In genomic region chr22:42684462-42685195, GRCh38 we compare ENCODE assay signal across 15 cellular contexts. TPM values are rescaled to one million over a fixed set of nuclear protein-coding genes. Genes with fewer than 3 reads are reported as not detected.
DNase-seq lines count a peak whose midpoint lies in the region; ATAC-seq, FAIRE-seq and TF ChIP-seq lines count a peak whose summit lies in the region.
"Had no signal": no experiment of that assay in that cellular context is flagged by ENCODE, and none has a peak within 500 bp of the region (broad histone marks: within the 10 kb centered on the region; RNA-seq: fewer than 3 reads in every experiment).

No MANE protein-coding gene starts in this region.

- peak overlapping the region in 1 of 2 experiments; percentile 47 for H3K4ac ChIP-seq in mesenchymal stem cell (ENCODE audit: low read depth in 1 of 2, low read length in 2 of 2)

- H3K36me3 Mint-ChIP-seq in activated CD4-positive, alpha-beta T cell treated with anti-CD3 and anti-CD28 coated beads, Interleukin-2, amount 10 ng/mL, durations not matched to agents 24 days and 14 days (ENCODE audit: low read depth) = no peaks in the 10 kb centered on the region

- H3K27ac Mint-ChIP-seq in activated CD4-positive, alpha-beta T cell treated with anti-CD3 and anti-CD28 coated beads, Interleukin-2, amount 10 ng/mL, durations not matched to agents 24 days and 14 days = no peak overlapping the region

- peak overlapping the region; percentile 62 for H3K9ac ChIP-seq in mesenchymal stem cell (ENCODE audit: low read length)

- H3K4me1 ChIP-seq in Peyer's patch (peaks cover 0 to 59% (median 4%) of the 10 kb centered on the region in 4 donors), esophagus muscularis mucosa (peaks cover 86 to 100% (median 90%) of the 10 kb centered on the region in 4 donors), mesenchymal stem cell (ENCODE audit: control insufficient read depth, insufficient read depth, low read depth, low read length) (peaks cover 50% of the 10 kb centered on the region), pancreas (peaks cover 3 to 12% (median 7%) of the 10 kb centered on the region in 3 donors)

- no peak for FAIRE-seq in pancreas (lab: Jason Lieb, UNC)
- FAIRE-seq: frontal cortex, GM18507 had no signal

- H2BK5ac ChIP-seq in mesenchymal stem cell (ENCODE audit: low read depth, low read length, poor library complexity, severe bottlenecking) = no peak overlapping the region

- H3K27me3 ChIP-seq in Peyer's patch = no peaks in the 10 kb centered on the region
- no peaks in the 10 kb centered on the region for H3K27me3 ChIP-seq in esophagus muscularis mucosa
- no peaks in the 10 kb centered on the region for H3K27me3 ChIP-seq in mesenchymal stem cell (ENCODE audit: control insufficient read depth in 1 of 2, insufficient read depth in 1 of 2, low read length in 2 of 2)
- no peaks in the 10 kb centered on the region for H3K27me3 ChIP-seq in pancreas

- H3K4me3 ChIP-seq in Peyer's patch = no peak overlapping the region
- H3K4me3 ChIP-seq in esophagus muscularis mucosa = no peak overlapping the region
- peak overlapping the region in 1 of 2 experiments; percentile 25 for H3K4me3 ChIP-seq in mesenchymal stem cell (ENCODE audit: insufficient read depth in 1 of 2, low read depth in 1 of 2, low read length in 2 of 2)
- H3K4me3 ChIP-seq in pancreas = no peak overlapping the region

- no peak overlapping the region for H3K14ac ChIP-seq in mesenchymal stem cell (ENCODE audit: low read length in 2 of 2)

- intact Hi-C loops in esophagus muscularis mucosa (cut with DNase I) = no loop called here
- intact Hi-C loops in pancreas (cut with DNase I) = no loop called here
- intact Hi-C loops in activated CD4-positive, alpha-beta T cell treated with anti-CD3 and anti-CD28 coated beads, Interleukin-2, amount 10 ng/mL, durations not matched to agents 24 days and 14 days (cut with micrococcal nuclease) = no loop called here

- peak overlapping the region; percentile 66 for H2AK5ac ChIP-seq in mesenchymal stem cell (ENCODE audit: low read length, severe bottlenecking)

- no peak overlapping the region for H3K4me2 ChIP-seq in mesenchymal stem cell (ENCODE audit: low read length, poor library complexity, severe bottlenecking)

- H3K27ac ChIP-seq in Peyer's patch (peak overlapping the region; percentile 12 to 89 (median 43)), esophagus muscularis mucosa (replicated peaks in 1 of 4) (peak overlapping the region; percentile 91 to 95 (median 94)), mesenchymal stem cell (ENCODE audit: low read length, poor library complexity, severe bottlenecking) (no peak overlapping the region), temporal lobe (ENCODE audit: low read depth, low read length) (peak overlapping the region; percentile 27), pancreas (no peak overlapping the region)

- H3K4me3 Mint-ChIP-seq in activated CD4-positive, alpha-beta T cell treated with anti-CD3 and anti-CD28 coated beads, Interleukin-2, amount 10 ng/mL, durations not matched to agents 24 days and 14 days = no peak overlapping the region

- H4K91ac ChIP-seq in mesenchymal stem cell (ENCODE audit: low read length) = no peak overlapping the region

- peak overlapping the region in 1 of 2 experiments; percentile 10 for H2BK12ac ChIP-seq in mesenchymal stem cell (ENCODE audit: low read length in 2 of 2)

- H3K36me3 ChIP-seq in Peyer's patch (no peaks in the 10 kb centered on the region), esophagus muscularis mucosa (peaks cover 0 to 5% (median under 1%) of the 10 kb centered on the region in 4 donors), mesenchymal stem cell (ENCODE audit: control insufficient read depth in 1 of 2, insufficient read depth in 2 of 2, low read depth in 1 of 2, low read length in 2 of 2) (peaks cover 0 to 10% of the 10 kb centered on the region in 2 experiments), pancreas (no peaks in the 10 kb centered on the region)

- peaks cover 5% of the 10 kb centered on the region for H3K27me3 Mint-ChIP-seq in activated CD4-positive, alpha-beta T cell treated with anti-CD3 and anti-CD28 coated beads, Interleukin-2, amount 10 ng/mL, durations not matched to agents 24 days and 14 days

- no peak overlapping the region for H2BK120ac ChIP-seq in mesenchymal stem cell (ENCODE audit: low read depth, low read length)

- TF ChIP-seq EP300 in esophagus muscularis mucosa (IDR thresholded peaks at IDR 0.05) = no peak

- 71% methylated on average over 8 of the region's 11 CpGs for WGBS in esophagus muscularis mucosa
- 97% methylated on average over 11 of the region's 11 CpGs for WGBS in mesenchymal stem cell
- WGBS in pancreas, 2 donors = 67 to 83% methylated on average over 11 of the region's 11 CpGs

- no peak overlapping the region for H2BK15ac ChIP-seq in mesenchymal stem cell (ENCODE audit: low read depth, poor library complexity, severe bottlenecking)

- H2AFZ ChIP-seq in mesenchymal stem cell (ENCODE audit: low read depth, low read length) = no peak overlapping the region

- H3K9me3 Mint-ChIP-seq in activated CD4-positive, alpha-beta T cell treated with anti-CD3 and anti-CD28 coated beads, Interleukin-2, amount 10 ng/mL, durations not matched to agents 24 days and 14 days = peaks cover 4% of the 10 kb centered on the region

- no peak for DNase-seq in Peyer's patch
- no peak for DNase-seq in esophagus muscularis mucosa (ENCODE audit: extremely low spot score)
- no peak for DNase-seq in mesenchymal stem cell
- no peak for DNase-seq in pancreas
- DNase-seq in activated CD4-positive, alpha-beta T cell treated with anti-CD3 and anti-CD28 coated beads, Interleukin-2, amount 10 ng/mL, durations not matched to agents 24 days and 14 days = no peak
- DNase-seq: AML-193, NCI-H2029 treated with DMSO at 0.1 percent for 48 hours, NCI-H526, SW 1271 had no signal

- peaks cover 6% of the 10 kb centered on the region for H3K79me1 ChIP-seq in mesenchymal stem cell (replicated peaks; ENCODE audit: low read length, poor library complexity, severe bottlenecking)

- ATAC-seq in pancreas = no peak
- ATAC-seq in HG03520 (IDR thresholded peaks at IDR 0.05; ENCODE audit: unreplicated experiment) = no peak
- no peak for ATAC-seq in HG03196 (IDR thresholded peaks at IDR 0.05; ENCODE audit: unreplicated experiment)

- H3K18ac ChIP-seq in mesenchymal stem cell (ENCODE audit: low read depth in 1 of 2, low read length in 2 of 2) = peak overlapping the region in 1 of 2 experiments; percentile 44

- no peak overlapping the region for H3K23ac ChIP-seq in mesenchymal stem cell (ENCODE audit: low read length in 2 of 2)

- peaks cover 3% of the 10 kb centered on the region for H3K4me1 Mint-ChIP-seq in activated CD4-positive, alpha-beta T cell treated with anti-CD3 and anti-CD28 coated beads, Interleukin-2, amount 10 ng/mL, durations not matched to agents 24 days and 14 days

- no peaks in the 10 kb centered on the region for H3K9me3 ChIP-seq in Peyer's patch
- no peaks in the 10 kb centered on the region for H3K9me3 ChIP-seq in esophagus muscularis mucosa
- H3K9me3 ChIP-seq in mesenchymal stem cell (ENCODE audit: control insufficient read depth, low read length) = no peaks in the 10 kb centered on the region
- H3K9me3 ChIP-seq in pancreas = no peaks in the 10 kb centered on the region

- TF ChIP-seq POLR2A in Peyer's patch (IDR thresholded peaks at IDR 0.05) = no peak
- TF ChIP-seq POLR2A in esophagus muscularis mucosa (IDR thresholded peaks at IDR 0.05; ENCODE audit: low read depth) = no peak

- TF ChIP-seq CTCF in Peyer's patch (IDR thresholded peaks at IDR 0.05) = no peak
- TF ChIP-seq CTCF in esophagus muscularis mucosa (IDR thresholded peaks at IDR 0.05) = no peak
- no peak for TF ChIP-seq CTCF in pancreas (IDR thresholded peaks at IDR 0.05)

- no peak overlapping the region for H4K8ac ChIP-seq in mesenchymal stem cell (ENCODE audit: low read length)

RNA-seq across cellular contexts. Expression of gene CYB5R3, which starts 35.4 kb away (rescaled TPM):
- total RNA-seq in Peyer's patch (100 to 1,000 TPM in 2 of 4 donors, 10 to 100 TPM in 2; 59.4 to 147 (median 117) TPM), esophagus muscularis mucosa (100 to 1,000 TPM; 154 to 287 (median 221) TPM), temporal lobe (15.5 TPM), pancreas (10 to 100 TPM; 32.6 to 76.4 (median 43.6) TPM)
- polyA plus RNA-seq in mesenchymal stem cell (2013, experiment 1 of 2) = 390 TPM
- 388 TPM for polyA plus RNA-seq in mesenchymal stem cell (2013, experiment 2 of 2)
- 100 to 1,000 TPM in 1 of 2 donors, 10 to 100 TPM in 1; 53.6 to 105 TPM for polyA plus RNA-seq in pancreas
- 76.2 and 77.0 TPM in 2 replicates for total RNA-seq in activated CD4-positive, alpha-beta T cell treated with anti-CD3 and anti-CD28 coated beads, Interleukin-2, amount 10 ng/mL, durations not matched to agents 24 days and 14 days

RNA-seq across cellular contexts. Expression of gene A4GALT, which starts 36.0 kb away (rescaled TPM):
- total RNA-seq in Peyer's patch (10 to 100 TPM in 2 of 4 donors, 1 to 10 TPM in 2; 6.2 to 17.3 (median 9.1) TPM), esophagus muscularis mucosa (10 to 100 TPM; 77.7 to 81.8 (median 79.1) TPM), temporal lobe (0.49 TPM), pancreas (1 to 10 TPM; 2.7 to 8.6 (median 3.4) TPM)
- polyA plus RNA-seq in mesenchymal stem cell (2013, experiment 1 of 2) = 10.1 TPM
- 9.6 TPM for polyA plus RNA-seq in mesenchymal stem cell (2013, experiment 2 of 2)
- polyA plus RNA-seq in pancreas = 10 to 100 TPM in 1 of 2 donors, 1 to 10 TPM in 1; 7.1 to 13.2 TPM
- not detected in 2 replicates for total RNA-seq in activated CD4-positive, alpha-beta T cell treated with anti-CD3 and anti-CD28 coated beads, Interleukin-2, amount 10 ng/mL, durations not matched to agents 24 days and 14 days
- total RNA-seq: activated CD8-positive, alpha-beta memory T cell treated with anti-CD3 and anti-CD28 coated beads for 36 hours had no signal

RNA-seq across cellular contexts. Expression of gene ATP5MGL, which starts 44.2 kb away (rescaled TPM):
- total RNA-seq in Peyer's patch = not detected
- total RNA-seq in esophagus muscularis mucosa = not detected
- not detected for polyA plus RNA-seq in mesenchymal stem cell (2013, experiment 1 of 2)
- not detected for polyA plus RNA-seq in mesenchymal stem cell (2013, experiment 2 of 2)
- 0.49 TPM for total RNA-seq in temporal lobe
- under 1 TPM in 5 of 6 donors, not detected in 1; 0.24 to 0.60 (median 0.34) TPM for total RNA-seq in pancreas
- under 1 TPM in 1 of 2 donors, not detected in 1; 0.34 TPM for polyA plus RNA-seq in pancreas
- 0.98 and 1.2 TPM in 2 replicates for total RNA-seq in activated CD4-positive, alpha-beta T cell treated with anti-CD3 and anti-CD28 coated beads, Interleukin-2, amount 10 ng/mL, durations not matched to agents 24 days and 14 days

Comparison
In these comparisons a context has a peak if more than half of its experiments do, and no peak if none do; other contexts are left out.
1. H3K27ac ChIP-seq: peak in Peyer's patch (4 of 4), esophagus muscularis mucosa (4 of 4) and temporal lobe (single experiment); none in mesenchymal stem cell (single experiment) and pancreas (0 of 4).
2. RNA of gene A4GALT, which starts 36.0 kb away (total RNA-seq): 77.7 to 81.8 TPM in esophagus muscularis mucosa; 6.2 to 17.3 TPM in Peyer's patch, 2.7 to 8.6 TPM in pancreas, 0.49 TPM in temporal lobe (single experiment) and not detected in activated CD4-positive, alpha-beta T cell treated with anti-CD3 and anti-CD28 coated beads, Interleukin-2, amount 10 ng/mL, durations not matched to agents 24 days and 14 days; every median in the first group is over 4 times any median in the second.